9 cellular contexts compared by ENCODE assay signal in the genomic region with DNA sequence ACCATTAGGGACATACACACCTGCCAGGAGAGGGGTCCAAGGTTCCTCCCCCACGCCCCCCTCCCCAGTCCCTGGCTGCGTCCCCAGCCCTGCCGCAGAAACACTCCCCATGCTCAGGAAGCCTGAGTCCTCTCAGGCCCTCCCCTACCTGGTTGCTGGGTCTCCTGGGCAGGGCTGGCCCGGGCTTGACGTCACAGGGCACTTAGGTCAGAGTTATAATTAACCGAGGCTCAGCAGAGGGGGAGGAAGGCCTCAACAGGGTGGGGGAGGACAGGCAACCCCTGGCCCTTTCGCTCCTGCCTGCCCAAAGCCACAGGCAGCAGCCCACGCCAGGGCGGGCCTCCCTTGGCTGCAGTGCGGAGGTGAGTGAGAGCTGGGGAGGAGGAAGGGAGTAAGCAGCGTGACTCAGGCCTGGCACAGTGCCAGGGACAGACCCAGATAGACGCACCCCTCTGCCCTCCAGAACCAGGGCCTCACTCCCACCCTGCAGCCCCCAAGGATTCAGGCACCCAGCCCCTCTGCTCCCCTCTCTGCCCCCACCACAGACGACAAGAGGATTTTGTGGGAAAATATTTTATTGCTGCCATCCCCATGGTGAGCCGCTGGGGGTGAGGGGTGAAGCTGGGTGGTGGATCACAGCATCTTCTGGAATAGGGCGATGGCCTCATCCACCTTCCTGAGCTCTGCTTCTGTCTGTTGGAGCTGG. TPM values are rescaled to one million over a fixed set of nuclear protein-coding genes. Genes with fewer than 3 reads are reported as not detected.
DNase-seq lines count a peak whose midpoint lies in the region; ATAC-seq, FAIRE-seq and TF ChIP-seq lines count a peak whose summit lies in the region.
"Had no signal": no experiment of that assay in that cellular context is flagged by ENCODE, and none has a peak within 500 bp of the region (broad histone marks: within the 10 kb centered on the region; RNA-seq: fewer than 3 reads in every experiment).

A gene with protein sequence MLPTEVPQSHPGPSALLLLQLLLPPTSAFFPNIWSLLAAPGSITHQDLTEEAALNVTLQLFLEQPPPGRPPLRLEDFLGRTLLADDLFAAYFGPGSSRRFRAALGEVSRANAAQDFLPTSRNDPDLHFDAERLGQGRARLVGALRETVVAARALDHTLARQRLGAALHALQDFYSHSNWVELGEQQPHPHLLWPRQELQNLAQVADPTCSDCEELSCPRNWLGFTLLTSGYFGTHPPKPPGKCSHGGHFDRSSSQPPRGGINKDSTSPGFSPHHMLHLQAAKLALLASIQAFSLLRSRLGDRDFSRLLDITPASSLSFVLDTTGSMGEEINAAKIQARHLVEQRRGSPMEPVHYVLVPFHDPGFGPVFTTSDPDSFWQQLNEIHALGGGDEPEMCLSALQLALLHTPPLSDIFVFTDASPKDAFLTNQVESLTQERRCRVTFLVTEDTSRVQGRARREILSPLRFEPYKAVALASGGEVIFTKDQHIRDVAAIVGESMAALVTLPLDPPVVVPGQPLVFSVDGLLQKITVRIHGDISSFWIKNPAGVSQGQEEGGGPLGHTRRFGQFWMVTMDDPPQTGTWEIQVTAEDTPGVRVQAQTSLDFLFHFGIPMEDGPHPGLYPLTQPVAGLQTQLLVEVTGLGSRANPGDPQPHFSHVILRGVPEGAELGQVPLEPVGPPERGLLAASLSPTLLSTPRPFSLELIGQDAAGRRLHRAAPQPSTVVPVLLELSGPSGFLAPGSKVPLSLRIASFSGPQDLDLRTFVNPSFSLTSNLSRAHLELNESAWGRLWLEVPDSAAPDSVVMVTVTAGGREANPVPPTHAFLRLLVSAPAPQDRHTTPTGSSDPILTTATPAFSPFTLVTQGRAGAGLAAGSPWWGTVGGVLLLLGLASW (minus strand): TSS at position 368 of the 706 bp plus-strand sequence. CDS start 549 bp downstream, outside the sequence.

- peak within 1 kb of the TSS; percentile 50 for H3K27ac Mint-ChIP-seq in dendritic cell treated with granulocyte-macrophage colony-stimulating factor and Interleukin-4, amounts not matched to agents 40 ng/mL and 50 ng/mL, for 4 days

- H3K27me3 Mint-ChIP-seq in dendritic cell treated with granulocyte-macrophage colony-stimulating factor and Interleukin-4, amounts not matched to agents 40 ng/mL and 50 ng/mL, for 4 days = peaks cover 4% of the 10 kb centered on the region

- H2BK120ac ChIP-seq in mesendoderm (ENCODE audit: low read depth, low read length) = no peak within 1 kb of the TSS

- H2AK5ac ChIP-seq in mesendoderm (ENCODE audit: low read length) = no peak within 1 kb of the TSS

- H2BK5ac ChIP-seq in mesendoderm (ENCODE audit: low read length) = no peak within 1 kb of the TSS

- intact Hi-C loops in dendritic cell treated with granulocyte-macrophage colony-stimulating factor and Interleukin-4, amounts not matched to agents 40 ng/mL and 50 ng/mL, for 4 days (cut with micrococcal nuclease) = no loop called here

- no peaks in the 10 kb centered on the region for H3K79me2 ChIP-seq in mesendoderm (ENCODE audit: control insufficient read depth, insufficient read depth, low read length)

- peak within 1 kb of the TSS; percentile 0 for H3K4me3 Mint-ChIP-seq in dendritic cell treated with granulocyte-macrophage colony-stimulating factor and Interleukin-4, amounts not matched to agents 40 ng/mL and 50 ng/mL, for 4 days

- H3K23ac ChIP-seq in mesendoderm (ENCODE audit: low read length) = no peak within 1 kb of the TSS

- FAIRE-seq in GM12891 (lab: Jason Lieb, UNC) = peak; percentile 93
- FAIRE-seq: endometrium had no signal

- H3K27ac ChIP-seq in mesendoderm (ENCODE audit: low read depth, low read length) = no peak within 1 kb of the TSS

- H3K4me2 ChIP-seq in mesendoderm (ENCODE audit: low read length) = no peak within 1 kb of the TSS

- H3K4me3 ChIP-seq in mesendoderm (ENCODE audit: low read length) = no peak within 1 kb of the TSS

- no peak within 1 kb of the TSS for H4K5ac ChIP-seq in mesendoderm (ENCODE audit: low read length)

- peaks cover 10% of the 10 kb centered on the region for H3K36me3 ChIP-seq in mesendoderm (ENCODE audit: control insufficient read depth, insufficient read depth, low read length)

- H3K56ac ChIP-seq in mesendoderm (ENCODE audit: low read length) = peak within 1 kb of the TSS; percentile 60

- peak within 1 kb of the TSS; percentile 32 for H3K9ac ChIP-seq in mesendoderm (ENCODE audit: low read length)

- H3K79me1 ChIP-seq in mesendoderm (ENCODE audit: low read length) = no peaks in the 10 kb centered on the region

- H4K8ac ChIP-seq in mesendoderm (ENCODE audit: low read depth, low read length) = no peak within 1 kb of the TSS

- WGBS in mesendoderm (ENCODE audit: extremely low coverage, insufficient coverage, low lambda C conversion rate) = no CpG with 5 or more reads among the region's 15 CpGs

- H3K4me1 ChIP-seq in mesendoderm (ENCODE audit: control insufficient read depth, low read depth, low read length) = no peaks in the 10 kb centered on the region

- H3K27me3 ChIP-seq in mesendoderm (ENCODE audit: insufficient read depth, low read length, poor library complexity) = no peaks in the 10 kb centered on the region

- peaks cover 42% of the 10 kb centered on the region for H3K36me3 Mint-ChIP-seq in dendritic cell treated with granulocyte-macrophage colony-stimulating factor and Interleukin-4, amounts not matched to agents 40 ng/mL and 50 ng/mL, for 4 days (ENCODE audit: low read depth)

- DNase-seq in GM12891 (ENCODE audit: insufficient read length, low spot score) (peak; percentile 88), NCI-H510A (lab: John Stamatoyannopoulos, UW) (peak; percentile 93), mesendoderm (peak; percentile 60)
- DNase-seq in activated CD4-positive, alpha-beta T cell treated with anti-CD3 and anti-CD28 coated beads, Interleukin-2, amount 50 U/mL, for 1 hour = peak; percentile 60
- peak; percentile 74 for DNase-seq in stimulated activated CD8-positive, alpha-beta memory T cell treated with anti-CD3 and anti-CD28 coated beads, Interleukin-4, amount 100 ng/mL, for 24 hours (ENCODE audit: low read depth)

- H3K18ac ChIP-seq in mesendoderm (ENCODE audit: low read length) = no peak within 1 kb of the TSS

- H3K9me3 Mint-ChIP-seq in dendritic cell treated with granulocyte-macrophage colony-stimulating factor and Interleukin-4, amounts not matched to agents 40 ng/mL and 50 ng/mL, for 4 days = no peaks in the 10 kb centered on the region

- ATAC-seq in HG03039 (IDR thresholded peaks at IDR 0.05; ENCODE audit: unreplicated experiment) (peak; percentile 36), GM18870 (IDR thresholded peaks at IDR 0.05; ENCODE audit: unreplicated experiment) (no peak)

- no peak within 1 kb of the TSS for H3K4ac ChIP-seq in mesendoderm (ENCODE audit: low read depth, low read length)

- TF ChIP-seq POLR2A in GM12891 (IDR thresholded peaks at IDR 0.05; ENCODE audit: low read depth, low read length) = no peak

- H3K4me1 Mint-ChIP-seq in dendritic cell treated with granulocyte-macrophage colony-stimulating factor and Interleukin-4, amounts not matched to agents 40 ng/mL and 50 ng/mL, for 4 days (ENCODE audit: low read depth) = peaks cover 45% of the 10 kb centered on the region

- no peak within 1 kb of the TSS for H2BK15ac ChIP-seq in mesendoderm (replicated peaks; ENCODE audit: low read depth)

TF ChIP-seq in GM12891, 5 proteins besides CTCF, POLR2A, EP300 and RAD21:
- TF ChIP-seq SPI1 (IDR thresholded peaks at IDR 0.05; ENCODE audit: low read depth, low read length) (0 out of 2 replicates have a peak, but pooled peaks have one; percentile 19), TAF1 (IDR thresholded peaks at IDR 0.05; ENCODE audit: low read depth, low read length) (no peak), POLR2AphosphoS5 (IDR thresholded peaks at IDR 0.05; ENCODE audit: low read depth, low read length) (peak; percentile 62), PAX5 (IDR thresholded peaks at IDR 0.05; ENCODE audit: insufficient read depth, low read length, severe bottlenecking) (peak; percentile 20), POU2F2 (IDR thresholded peaks at IDR 0.05; ENCODE audit: low read depth, low read length) (peak; percentile 80)
TF ChIP-seq in GM12891: peak in this region for 4.

RNA-seq across cellular contexts. Expression of the gene that starts here (rescaled TPM):
- polyA plus RNA-seq in GM12891 (2012; ENCODE audit: low read depth, missing spikeins) = 0.80 TPM
- polyA plus RNA-seq in mesendoderm (2013, experiment 1 of 2) = 0.58 TPM
- polyA plus RNA-seq in mesendoderm (2013, experiment 2 of 2) = 0.53 TPM
